Comparison of ENCODE assay signal across 9 cellular contexts in genomic region chr17:68296217-68297140, GRCh38. TPM values are rescaled to one million over a fixed set of nuclear protein-coding genes. Genes with fewer than 3 reads are reported as not detected.
DNase-seq lines count a peak whose midpoint lies in the region; ATAC-seq and TF ChIP-seq lines count a peak whose summit lies in the region.
"Had no signal": no experiment of that assay in that cellular context is flagged by ENCODE, and none has a peak within 500 bp of the region (broad histone marks: within the 10 kb centered on the region; RNA-seq: fewer than 3 reads in every experiment).

No MANE protein-coding gene starts in this region.

- peak; percentile 60 to 88 (median 84) for DNase-seq in CD8-positive, alpha-beta memory T cell
- DNase-seq in SIG-M5 treated with dmso at 0.1 percent for 504 hours (lab: John Stamatoyannopoulos, UW; ENCODE audit: unreplicated experiment) (peak; percentile 87), psoas muscle (peak in 1 of 2 donors; percentile 73), HCEC 1CT (no peak), epidermal melanocyte (ENCODE audit: insufficient read length, low spot score) (no peak), chondrocyte (ENCODE audit: low spot score) (no peak), NCI-H69 (lab: John Stamatoyannopoulos, UW) (no peak)
- peak; percentile 90 for DNase-seq in activated naive CD4-positive, alpha-beta T cell treated with anti-CD3 and anti-CD28 coated beads, Interleukin-2, amount 10 ng/mL, durations not matched to agents 7 days and 5 days
- DNase-seq: foreskin fibroblast had no signal

- H3K4me3 Mint-ChIP-seq in CD8-positive, alpha-beta memory T cell, result peak overlapping the region; percentile 74 to 89 (median 82)
- H3K4me3 Mint-ChIP-seq in activated naive CD4-positive, alpha-beta T cell treated with anti-CD3 and anti-CD28 coated beads, Interleukin-2, amount 10 ng/mL, durations not matched to agents 7 days and 5 days, result peak overlapping the region; percentile 22
- H3K4me3 Mint-ChIP-seq in chondrocyte (ENCODE audit: unreplicated experiment), result no peak overlapping the region

- peaks cover 45 to 84% (median 60%) of the 10 kb centered on the region in 3 donors for H3K4me1 Mint-ChIP-seq in CD8-positive, alpha-beta memory T cell
- peaks cover 59% of the 10 kb centered on the region for H3K4me1 Mint-ChIP-seq in activated naive CD4-positive, alpha-beta T cell treated with anti-CD3 and anti-CD28 coated beads, Interleukin-2, amount 10 ng/mL, durations not matched to agents 7 days and 5 days
- peaks cover 9% of the 10 kb centered on the region for H3K4me1 Mint-ChIP-seq in chondrocyte (ENCODE audit: low read depth)

- 76 to 84% (median 78%) methylated on average over 18 of the region's 18 CpGs for WGBS in psoas muscle, 3 donors

- H3K36me3 Mint-ChIP-seq in CD8-positive, alpha-beta memory T cell, result peaks cover 0 to 3% (median 0%) of the 10 kb centered on the region in 3 donors
- peaks cover 6% of the 10 kb centered on the region for H3K36me3 Mint-ChIP-seq in activated naive CD4-positive, alpha-beta T cell treated with anti-CD3 and anti-CD28 coated beads, Interleukin-2, amount 10 ng/mL, durations not matched to agents 7 days and 5 days
- H3K36me3 Mint-ChIP-seq in chondrocyte (ENCODE audit: low read depth), result no peaks in the 10 kb centered on the region

- TF ChIP-seq CTCF in psoas muscle (IDR thresholded peaks at IDR 0.05), result no peak
- TF ChIP-seq CTCF in chondrocyte (IDR thresholded peaks at IDR 0.05), result no peak

- CTCF ChIA-PET in CD8-positive, alpha-beta memory T cell (lab: Charles Lee), result interaction anchor here (0.8 to 2.2 kb wide), 15 partner anchors 10 to 136 kb away, joined by 3 to 6 read pairs (median 3); no protein-coding TSS in a partner anchor
- CTCF ChIA-PET in activated naive CD4-positive, alpha-beta T cell treated with anti-CD3 and anti-CD28 coated beads, Interleukin-2, amount 10 ng/mL, durations not matched to agents 7 days and 5 days (lab: Charles Lee), result interaction anchor here (0.9 to 1.5 kb wide), 6 partner anchors 9 to 102 kb away, joined by 3 to 4 read pairs (median 4); no protein-coding TSS in a partner anchor

- no peaks in the 10 kb centered on the region for H3K27me3 Mint-ChIP-seq in CD8-positive, alpha-beta memory T cell
- H3K27me3 Mint-ChIP-seq in activated naive CD4-positive, alpha-beta T cell treated with anti-CD3 and anti-CD28 coated beads, Interleukin-2, amount 10 ng/mL, durations not matched to agents 7 days and 5 days, result peaks cover 27% of the 10 kb centered on the region
- peaks cover 10% of the 10 kb centered on the region for H3K27me3 Mint-ChIP-seq in chondrocyte (ENCODE audit: low read depth)

- intact Hi-C loops in psoas muscle (cut with DNase I), result no loop called here

- peaks cover 61% of the 10 kb centered on the region for H3K4me1 ChIP-seq in CD8-positive, alpha-beta memory T cell (ENCODE audit: insufficient read depth, low read length)
- H3K4me1 ChIP-seq in psoas muscle, result peaks cover 23% of the 10 kb centered on the region

- H3K9me3 Mint-ChIP-seq in CD8-positive, alpha-beta memory T cell, result no peaks in the 10 kb centered on the region
- H3K9me3 Mint-ChIP-seq in activated naive CD4-positive, alpha-beta T cell treated with anti-CD3 and anti-CD28 coated beads, Interleukin-2, amount 10 ng/mL, durations not matched to agents 7 days and 5 days, result no peaks in the 10 kb centered on the region
- H3K9me3 Mint-ChIP-seq in chondrocyte (ENCODE audit: low read depth), result no peaks in the 10 kb centered on the region

- peak overlapping the region; percentile 8 to 97 (median 91) for H3K27ac Mint-ChIP-seq in CD8-positive, alpha-beta memory T cell
- H3K27ac Mint-ChIP-seq in activated naive CD4-positive, alpha-beta T cell treated with anti-CD3 and anti-CD28 coated beads, Interleukin-2, amount 10 ng/mL, durations not matched to agents 7 days and 5 days, result peak overlapping the region; percentile 93
- H3K27ac Mint-ChIP-seq in chondrocyte (ENCODE audit: unreplicated experiment), result no peak overlapping the region

- no peaks in the 10 kb centered on the region for H3K36me3 ChIP-seq in CD8-positive, alpha-beta memory T cell (ENCODE audit: insufficient read depth, low read length)
- no peaks in the 10 kb centered on the region for H3K36me3 ChIP-seq in psoas muscle (ENCODE audit: insufficient read depth in 1 of 2, low read depth in 1 of 2)

- peak overlapping the region; percentile 17 for H3K27ac ChIP-seq in CD8-positive, alpha-beta memory T cell (ENCODE audit: low read depth, low read length)
- H3K27ac ChIP-seq in psoas muscle, result peak overlapping the region; percentile 65

- H3K9me3 ChIP-seq in CD8-positive, alpha-beta memory T cell (ENCODE audit: low read length), result no peaks in the 10 kb centered on the region
- no peaks in the 10 kb centered on the region for H3K9me3 ChIP-seq in psoas muscle

- POLR2A ChIA-PET in CD8-positive, alpha-beta memory T cell (lab: Charles Lee), result interaction anchor here (0.6 to 1.0 kb wide), 4 partner anchors 57 to 161 kb away, joined by 3 to 5 read pairs (median 3); partner anchors contain the start of gene WIPI1

- H3K27me3 ChIP-seq in CD8-positive, alpha-beta memory T cell (ENCODE audit: insufficient read depth, low read length, poor library complexity, severe bottlenecking), result no peaks in the 10 kb centered on the region
- H3K27me3 ChIP-seq in psoas muscle (ENCODE audit: insufficient read depth in 3 of 3, low read length in 2 of 3), result no peaks in the 10 kb centered on the region

- ATAC-seq in psoas muscle, result peak in 3 of 4 donors; percentile 47 to 81 (median 63)

- H3K4me3 ChIP-seq in CD8-positive, alpha-beta memory T cell (ENCODE audit: low read length), result peak overlapping the region; percentile 36
- H3K4me3 ChIP-seq in psoas muscle, result no peak overlapping the region

RNA-seq across cellular contexts. Expression of gene ARSG, which starts 5.2 kb away (rescaled TPM):
- total RNA-seq in CD8-positive, alpha-beta memory T cell, result 1 to 10 TPM; 7.0 to 7.7 TPM
- 9.5 TPM for polyA plus RNA-seq in CD8-positive, alpha-beta memory T cell
- 1 to 10 TPM; 2.1 to 6.1 (median 3.1) TPM for total RNA-seq in psoas muscle
- polyA plus RNA-seq in psoas muscle, result 1 to 10 TPM; 1.7 to 3.7 (median 1.9) TPM
- total RNA-seq in chondrocyte, result 5.8 to 9.1 TPM (median 7.4 TPM) in 3 replicates

RNA-seq across cellular contexts. Expression of gene SLC16A6, which starts 5.6 kb away (rescaled TPM):
- total RNA-seq in CD8-positive, alpha-beta memory T cell, result 1 to 10 TPM; 8.4 to 9.4 TPM
- 1.3 TPM for polyA plus RNA-seq in CD8-positive, alpha-beta memory T cell
- 10 to 100 TPM in 1 of 4 donors, 1 to 10 TPM in 2, under 1 TPM in 1; 0.82 to 47.7 (median 6.4) TPM for total RNA-seq in psoas muscle
- 10 to 100 TPM in 1 of 3 donors, under 1 TPM in 2; 0.75 to 31.1 (median 0.86) TPM for polyA plus RNA-seq in psoas muscle
- total RNA-seq in chondrocyte, result 0.15 to 0.44 TPM (median 0.31 TPM) in 3 replicates

RNA-seq across cellular contexts. Expression of gene AMZ2, which starts 48.6 kb away (rescaled TPM):
- 100 to 1,000 TPM; 113 to 118 TPM for total RNA-seq in CD8-positive, alpha-beta memory T cell
- 141 TPM for polyA plus RNA-seq in CD8-positive, alpha-beta memory T cell
- 100 to 1,000 TPM in 2 of 4 donors, 10 to 100 TPM in 2; 71.6 to 121 (median 91.8) TPM for total RNA-seq in psoas muscle
- polyA plus RNA-seq in psoas muscle, result 100 to 1,000 TPM in 1 of 3 donors, 10 to 100 TPM in 2; 31.1 to 105 (median 53.6) TPM
- 66.5 to 80.4 TPM (median 78.2 TPM) in 3 replicates for total RNA-seq in chondrocyte

Comparison
In these comparisons a context has a peak if more than half of its experiments do, and no peak if none do; other contexts are left out.
1. DNase-seq: peak in CD8-positive, alpha-beta memory T cell (5 of 5), SIG-M5 treated with dmso at 0.1 percent for 504 hours (single experiment) and activated naive CD4-positive, alpha-beta T cell treated with anti-CD3 and anti-CD28 coated beads, Interleukin-2, amount 10 ng/mL, durations not matched to agents 7 days and 5 days (single experiment); none in HCEC 1CT (single experiment), epidermal melanocyte (single experiment), chondrocyte (single experiment) and NCI-H69 (single experiment).